Comparison of ENCODE assay signal across 8 cellular contexts in the genomic region with DNA sequence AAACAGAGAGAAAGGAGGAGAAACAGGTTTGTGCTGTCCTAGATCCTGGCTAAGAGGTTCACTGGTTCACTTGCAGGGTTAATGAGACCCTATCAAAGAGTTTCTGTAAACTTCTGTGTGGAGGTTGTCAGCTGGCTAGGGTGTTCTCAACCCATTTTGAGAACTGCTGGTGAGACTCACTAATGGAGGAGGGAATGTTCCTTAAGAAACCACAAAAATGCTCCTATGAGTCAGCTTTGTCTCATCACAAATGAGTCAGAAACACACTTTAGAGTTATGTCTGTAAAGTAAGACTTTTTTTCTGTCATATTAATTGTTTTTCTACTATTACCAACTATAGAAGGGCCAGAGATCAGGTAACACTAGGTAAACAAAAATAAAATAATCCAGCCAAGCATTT.
A peak's percentile ranks its signal among the peaks of the same experiment; 100 is the strongest.
DNase-seq lines count a peak whose midpoint lies in the region; ATAC-seq and TF ChIP-seq lines count a peak whose summit lies in the region.

No MANE protein-coding gene starts in this region.

- ATAC-seq in GM18499 (IDR thresholded peaks at IDR 0.05; ENCODE audit: insufficient read depth, unreplicated experiment) = peak; percentile 93
- peak; percentile 82 for ATAC-seq in HG03045 (IDR thresholded peaks at IDR 0.05; ENCODE audit: unreplicated experiment)
- peak; percentile 99 for ATAC-seq in SK-N-SH treated with all-trans-retinoic acid at 6 μM for 48 hours
- peak; percentile 77 for ATAC-seq in lung (ENCODE audit: insufficient read depth, low FRiP score)

- H3K9me3 ChIP-seq in lung (ENCODE audit: control insufficient read depth in 2 of 2, insufficient read depth in 1 of 2, low read length in 1 of 2) = no peaks in the 10 kb centered on the region

- TF ChIP-seq CTCF in lung (IDR thresholded peaks at IDR 0.05; ENCODE audit: control extremely low read depth, extremely low read depth) = no peak

- no peaks in the 10 kb centered on the region for H3K27me3 ChIP-seq in lung (ENCODE audit: control insufficient read depth, insufficient read depth)

- no peaks in the 10 kb centered on the region for H3K4me1 ChIP-seq in lung (ENCODE audit: control insufficient read depth in 2 of 2, insufficient read depth in 2 of 2, low read length in 2 of 2)

- H3K36me3 ChIP-seq in lung (ENCODE audit: control insufficient read depth in 2 of 2, insufficient read depth in 2 of 2, low read length in 2 of 2) = no peaks in the 10 kb centered on the region

- no peak for DNase-seq in lung (ENCODE audit: low spot score)
- no peak for DNase-seq in NCI-H526 treated with DMSO at 0.1 percent for 48 hours (lab: John Stamatoyannopoulos, UW)
- DNase-seq in activated T-cell treated with anti-CD3 and anti-CD28 coated beads, Interleukin-2, amount 50 U/mL, for 48 hours = no peak
- no peak for DNase-seq in DMS79 (lab: John Stamatoyannopoulos, UW)
- DNase-seq in NCI-H1436 (lab: John Stamatoyannopoulos, UW) = no peak

- H3K27ac ChIP-seq in lung (ENCODE audit: low read depth in 1 of 2, low read length in 1 of 2) = no peak overlapping the region

- no peak overlapping the region for H3K4me3 ChIP-seq in lung

TF ChIP-seq in SK-N-SH treated with all-trans-retinoic acid at 6 μM for 48 hours, 23 proteins besides CTCF, POLR2A, EP300 and RAD21:
- no peak for TF ChIP-seq BACH2 (CRISPR knock-in tag; IDR thresholded peaks at IDR 0.05; ENCODE audit: borderline replicate concordance)
- TF ChIP-seq RARB (CRISPR knock-in tag; IDR thresholded peaks at IDR 0.05) = no peak
- TF ChIP-seq ZFP3 (CRISPR knock-in tag; IDR thresholded peaks at IDR 0.05) = 0 out of 2 replicates have a peak, but pooled peaks have one; percentile 35
- TF ChIP-seq PPARA (CRISPR knock-in tag; IDR thresholded peaks at IDR 0.05; ENCODE audit: borderline replicate concordance) = no peak
- no peak for TF ChIP-seq SNAI2 (CRISPR knock-in tag; IDR thresholded peaks at IDR 0.05)
- peak; percentile 83 for TF ChIP-seq ZC3H10 (CRISPR knock-in tag; IDR thresholded peaks at IDR 0.05)
- TF ChIP-seq TCF4 (CRISPR knock-in tag; IDR thresholded peaks at IDR 0.05; ENCODE audit: borderline replicate concordance) = no peak
- no peak for TF ChIP-seq ESRRG (CRISPR knock-in tag; IDR thresholded peaks at IDR 0.05)
- TF ChIP-seq ZNF70 (CRISPR knock-in tag; IDR thresholded peaks at IDR 0.05) = no peak
- TF ChIP-seq ZNF565 (CRISPR knock-in tag; conservative IDR thresholded peaks at IDR 0.05; ENCODE audit: low read depth) = no peak
- TF ChIP-seq TOX (CRISPR knock-in tag; IDR thresholded peaks at IDR 0.05; ENCODE audit: borderline replicate concordance) = peak; percentile 76
- peak; percentile 54 for TF ChIP-seq ISL1 (CRISPR knock-in tag; IDR thresholded peaks at IDR 0.05)
